ENCODE assay signal across 9 cellular contexts in genomic region chr18:63206433-63207153, GRCh38.
A peak's percentile ranks its signal among the peaks of the same experiment; 100 is the strongest.
DNase-seq lines count a peak whose midpoint lies in the region; ATAC-seq and TF ChIP-seq lines count a peak whose summit lies in the region.
"Had no signal": no experiment of that assay in that cellular context is flagged by ENCODE, and none has a peak within 500 bp of the region (broad histone marks: within the 10 kb centered on the region; RNA-seq: fewer than 3 reads in every experiment).

No MANE protein-coding gene starts in this region.

- H3K27ac ChIP-seq in DND-41 (ENCODE audit: low read length) = peak overlapping the region; percentile 86
- H3K27ac ChIP-seq in VCaP = 0 out of 2 replicates have a peak overlapping the region, but pooled peaks have one; percentile 7
- H3K27ac ChIP-seq in mucosa of rectum (ENCODE audit: low read depth in 2 of 2, low read length in 2 of 2) = peak overlapping the region; percentile 62

- no peak for TF ChIP-seq CTCF in DND-41 (IDR thresholded peaks at IDR 0.05; ENCODE audit: borderline replicate concordance, extremely low read depth, low read length, poor library complexity, severe bottlenecking)
- TF ChIP-seq CTCF in VCaP (conservative IDR thresholded peaks at IDR 0.05) = no peak

- H3K9me3 ChIP-seq in DND-41 (ENCODE audit: insufficient read depth, low read length, severe bottlenecking) (no peaks in the 10 kb centered on the region), mucosa of rectum (ENCODE audit: control insufficient read depth in 2 of 2, low read length in 2 of 2) (no peaks in the 10 kb centered on the region)

- H3K4me1 ChIP-seq in DND-41 (ENCODE audit: insufficient read depth, low read length) = peaks cover 92% of the 10 kb centered on the region
- peaks cover 12 to 15% of the 10 kb centered on the region in 2 donors for H3K4me1 ChIP-seq in mucosa of rectum (ENCODE audit: control insufficient read depth in 2 of 2, insufficient read depth in 2 of 2, low read length in 2 of 2)

- ATAC-seq in DND-41 (ENCODE audit: insufficient read depth, low read depth) = peak; percentile 35
- peak; percentile 13 for ATAC-seq in GM19455 (IDR thresholded peaks at IDR 0.05; ENCODE audit: unreplicated experiment)

- no peaks in the 10 kb centered on the region for H4K20me1 ChIP-seq in DND-41 (ENCODE audit: insufficient read depth, low read length)

- no peak overlapping the region; the same call in 1 of the 2 replicates for H2AFZ ChIP-seq in DND-41 (ENCODE audit: low read depth, low read length)

- H3K4me3 ChIP-seq in DND-41 (ENCODE audit: low read depth in 1 of 2, low read length in 2 of 2) (peak overlapping the region in 1 of 2 experiments; percentile 39; a peak in 2 of 4 replicates), mucosa of rectum (ENCODE audit: low read length in 2 of 2) (peak overlapping the region; percentile 41 to 51)

- H3K36me3 ChIP-seq in DND-41 (ENCODE audit: insufficient read depth, low read length) (peaks cover 19% of the 10 kb centered on the region), mucosa of rectum (ENCODE audit: control insufficient read depth in 2 of 2, insufficient read depth in 2 of 2, low read length in 2 of 2) (no peaks in the 10 kb centered on the region)

- peaks cover 96% of the 10 kb centered on the region for H3K79me2 ChIP-seq in DND-41 (ENCODE audit: insufficient read depth, low read length)

- peak overlapping the region; percentile 53 for H3K4me2 ChIP-seq in DND-41 (ENCODE audit: insufficient read depth, low read length)

- DNase-seq in DND-41 (peak; percentile 55), islet precursor cell (no peak)
- no peak for DNase-seq in effector CD8-positive, alpha-beta T cell (lab: John Stamatoyannopoulos, UW)
- no peak for DNase-seq in stimulated activated CD4-positive, alpha-beta T cell treated with anti-CD3 and anti-CD28 coated beads, Interleukin-15, amount 100 ng/mL, for 24 hours
- DNase-seq: left ventricle myocardium superior, NCI-H2081 treated with DMSO at 0.1 percent for 48 hours had no signal

- H3K27me3 ChIP-seq in DND-41 (ENCODE audit: insufficient read depth, low read length, poor library complexity) = no peaks in the 10 kb centered on the region
- no peaks in the 10 kb centered on the region for H3K27me3 ChIP-seq in mucosa of rectum (ENCODE audit: control insufficient read depth in 2 of 2, insufficient read depth in 2 of 2, low read length in 2 of 2)

- peak overlapping the region; percentile 48 for H3K9ac ChIP-seq in DND-41 (ENCODE audit: low read depth, low read length)
- H3K9ac ChIP-seq in mucosa of rectum (ENCODE audit: low read depth in 1 of 2, low read length in 2 of 2) = peak overlapping the region; percentile 26 to 57

Comparison
In these comparisons a context has a peak if more than half of its experiments do, and no peak if none do; other contexts are left out.
1. H3K27ac ChIP-seq: peak in every context shown above with its lines; median percentile 86 in DND-41; 62 in mucosa of rectum; 7 in VCaP.